26 cellular contexts compared by ENCODE assay signal in the genomic region with DNA sequence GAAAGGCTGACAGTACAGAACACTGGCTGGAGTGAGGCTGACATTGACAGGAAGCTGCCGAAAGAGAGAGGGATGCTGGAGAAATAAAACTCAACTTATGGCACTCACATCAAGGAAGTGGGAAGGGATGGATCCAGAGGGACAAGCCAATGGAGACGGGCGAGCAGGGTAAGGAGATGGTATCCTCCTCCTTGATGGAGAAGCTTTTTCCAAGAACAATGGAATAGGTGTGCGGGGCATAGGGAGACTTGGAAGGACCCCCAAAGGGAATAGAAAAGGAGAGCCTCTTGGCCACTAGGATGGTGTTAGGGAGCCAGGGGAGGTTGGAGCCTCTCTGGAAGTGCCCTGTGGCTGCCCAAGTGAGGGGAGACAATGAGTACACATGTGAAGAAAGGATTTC.
"Had no signal": no experiment of that assay in that cellular context is flagged by ENCODE, and none has a peak within 500 bp of the region (broad histone marks: within the 10 kb centered on the region; RNA-seq: fewer than 3 reads in every experiment).

No MANE protein-coding gene starts in this region.

- H3K27me3 Mint-ChIP-seq: activated CD4-positive, alpha-beta memory T cell treated with anti-CD3 and anti-CD28 coated beads, Interleukin-2, amount 10 ng/mL, durations not matched to agents 7 days and 5 days; activated CD4-positive, alpha-beta T cell treated with anti-CD3 and anti-CD28 coated beads, Interleukin-2, amount 10 ng/mL, durations not matched to agents 7 days and 5 days; activated T-cell treated with anti-CD3 and anti-CD28 coated beads, Interleukin-2, amount 50 U/mL, for 24 hours; brain; natural killer cell treated with Interleukin-12 subunit alpha and Interleukin-12 subunit beta and Interleukin-15 and Interleukin-18, amount 100 ng/mL, for 72 hours; T-helper 17 cell had no signal

- H3K4me1 Mint-ChIP-seq: activated CD4-positive, alpha-beta memory T cell treated with anti-CD3 and anti-CD28 coated beads, Interleukin-2, amount 10 ng/mL, durations not matched to agents 7 days and 5 days; activated CD4-positive, alpha-beta T cell treated with anti-CD3 and anti-CD28 coated beads, Interleukin-2, amount 10 ng/mL, durations not matched to agents 7 days and 5 days; brain had no signal

- ATAC-seq: heart left ventricle had no signal

- H3K9me3 Mint-ChIP-seq: activated CD4-positive, alpha-beta memory T cell treated with anti-CD3 and anti-CD28 coated beads, Interleukin-2, amount 10 ng/mL, durations not matched to agents 7 days and 5 days; activated CD4-positive, alpha-beta T cell treated with anti-CD3 and anti-CD28 coated beads, Interleukin-2, amount 10 ng/mL, durations not matched to agents 7 days and 5 days; activated naive CD4-positive, alpha-beta T cell treated with anti-CD3 and anti-CD28 coated beads, Interleukin-2, amount 50 U/mL, for 72 hours; activated T-cell treated with anti-CD3 and anti-CD28 coated beads, Interleukin-2, amount 50 U/mL, for 24 hours; brain; natural killer cell treated with Interleukin-12 subunit alpha and Interleukin-12 subunit beta and Interleukin-15 and Interleukin-18, amount 100 ng/mL, for 72 hours had no signal

- H3K36me3 Mint-ChIP-seq: activated naive CD4-positive, alpha-beta T cell treated with anti-CD3 and anti-CD28 coated beads, Interleukin-2, amount 50 U/mL, for 72 hours; brain; natural killer cell treated with Interleukin-12 subunit alpha and Interleukin-12 subunit beta and Interleukin-15 and Interleukin-18, amount 100 ng/mL, for 72 hours had no signal

- H3K9me3 ChIP-seq: adrenal gland, ascending aorta, colonic mucosa, heart left ventricle, lower lobe of right lung, right atrium auricular region, testis, transverse colon had no signal

- H3K36me3 ChIP-seq: adrenal gland, ascending aorta, cardiac muscle cell, colonic mucosa, lower lobe of right lung, right atrium auricular region, transverse colon had no signal

- H3K4me1 ChIP-seq: adrenal gland, ascending aorta, colonic mucosa, heart left ventricle, lower lobe of right lung, right atrium auricular region, testis, transverse colon had no signal

- H3K27ac Mint-ChIP-seq: activated CD4-positive, alpha-beta memory T cell treated with anti-CD3 and anti-CD28 coated beads, Interleukin-2, amount 10 ng/mL, durations not matched to agents 7 days and 5 days; activated CD4-positive, alpha-beta T cell treated with anti-CD3 and anti-CD28 coated beads, Interleukin-2, amount 10 ng/mL, durations not matched to agents 7 days and 5 days; activated T-cell treated with anti-CD3 and anti-CD28 coated beads, Interleukin-2, amount 50 U/mL, for 24 hours; brain; T-helper 17 cell had no signal

- H3K27me3 ChIP-seq: adrenal gland, ascending aorta, cardiac muscle cell, colonic mucosa, heart left ventricle, right atrium auricular region, testis, transverse colon had no signal

- DNase-seq: activated CD4-positive, alpha-beta T cell treated with anti-CD3 and anti-CD28 coated beads for 1 hour; activated CD8-positive, alpha-beta memory T cell treated with anti-CD3 and anti-CD28 coated beads, Interleukin-2, amount 50 U/mL, for 48 hours; activated gamma-delta T cell treated with Interleukin-2 at 50 U/mL for 16 hours; adrenal gland; cerebellar nuclear complex; colonic mucosa; effector CD8-positive, alpha-beta T cell; heart left ventricle; hypothalamus; kidney glomerular epithelial cell; lower lobe of right lung; mesenchymal stem cell; stimulated activated naive CD8-positive, alpha-beta T cell treated with anti-CD3 and anti-CD28 coated beads, Interleukin-15, Interleukin-2, amounts not matched to agents 100 U/mL and 50 U/mL, for 24 hours; T-helper 17 cell; T1000; testis had no signal

- H3K4me3 Mint-ChIP-seq: activated CD4-positive, alpha-beta memory T cell treated with anti-CD3 and anti-CD28 coated beads, Interleukin-2, amount 10 ng/mL, durations not matched to agents 7 days and 5 days; activated CD4-positive, alpha-beta T cell treated with anti-CD3 and anti-CD28 coated beads, Interleukin-2, amount 10 ng/mL, durations not matched to agents 7 days and 5 days; activated T-cell treated with anti-CD3 and anti-CD28 coated beads, Interleukin-2, amount 50 U/mL, for 24 hours; brain; natural killer cell treated with Interleukin-12 subunit alpha and Interleukin-12 subunit beta and Interleukin-15 and Interleukin-18, amount 100 ng/mL, for 72 hours; T-helper 17 cell had no signal

- H3K4me3 ChIP-seq: adrenal gland, ascending aorta, cardiac muscle cell, colonic mucosa, heart left ventricle, lower lobe of right lung, right atrium auricular region, testis, transverse colon had no signal

- H3K27ac ChIP-seq: adrenal gland, ascending aorta, cardiac muscle cell, colonic mucosa, heart left ventricle, lower lobe of right lung, right atrium auricular region, testis, transverse colon had no signal
